ENCODE assay signal across 23 cellular contexts in the genomic region with DNA sequence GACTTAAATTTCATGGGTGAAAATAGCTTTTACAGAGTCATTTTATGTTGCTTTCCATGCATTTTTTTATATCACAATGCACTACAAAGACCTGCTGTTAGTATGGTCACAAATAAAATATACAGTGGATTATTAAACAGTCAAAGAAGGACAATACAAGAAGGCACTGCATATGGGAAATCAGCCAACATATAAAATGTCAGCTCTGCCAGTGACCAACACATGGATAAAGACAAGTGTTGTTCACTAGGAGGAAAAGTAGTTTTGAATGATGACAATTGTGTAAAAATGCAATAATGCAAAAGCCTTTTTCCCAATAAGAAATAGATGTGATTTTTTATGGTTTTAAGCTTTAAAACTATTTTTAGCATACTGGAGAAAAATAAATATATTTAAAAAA.
"Had no signal": no experiment of that assay in that cellular context is flagged by ENCODE, and none has a peak within 500 bp of the region (broad histone marks: within the 10 kb centered on the region; RNA-seq: fewer than 3 reads in every experiment).

No MANE protein-coding gene starts in this region.

- DNase-seq: activated CD4-positive, alpha-beta T cell treated with anti-CD3 and anti-CD28 coated beads, Interleukin-2, amount 10 ng/mL, durations not matched to agents 24 days and 14 days; activated CD4-positive, alpha-beta T cell treated with anti-CD3 and anti-CD28 coated beads, Interleukin-2, amount 50 U/mL, for 4 hours; activated CD8-positive, alpha-beta T cell treated with anti-CD3 and anti-CD28 coated beads for 36 hours; activated effector memory CD4-positive, alpha-beta T cell treated with anti-CD3 and anti-CD28 coated beads, Interleukin-2, amount 50 U/mL, for 16 hours; activated naive CD4-positive, alpha-beta T cell; activated naive CD4-positive, alpha-beta T cell treated with anti-CD3 and anti-CD28 coated beads, Interleukin-2, amount 50 U/mL, for 16 hours; activated naive CD8-positive, alpha-beta T cell treated with anti-CD3 and anti-CD28 coated beads for 36 hours; activated T-cell treated with anti-CD3 and anti-CD28 coated beads, Interleukin-2, amount 50 U/mL, for 1 hour; activated T-cell treated with anti-CD3 and anti-CD28 coated beads, Interleukin-2, amount 50 U/mL, for 72 hours; amniotic stem cell; aorta; brain microvascular endothelial cell; central memory CD4-positive, alpha-beta T cell; MM.1S; MV-4-11; NCI-H1092; NCI-H1417 treated with DMSO at 0.1 percent for 48 hours; NCI-H187 treated with DMSO at 0.1 percent for 48 hours; NCI-H2081; NCI-H2227 treated with DMSO at 0.1 percent for 48 hours; OCI-M1; Right ventricle myocardium superior; T1000 had no signal
